Comparison of ENCODE assay signal across 8 cellular contexts in the genomic region with DNA sequence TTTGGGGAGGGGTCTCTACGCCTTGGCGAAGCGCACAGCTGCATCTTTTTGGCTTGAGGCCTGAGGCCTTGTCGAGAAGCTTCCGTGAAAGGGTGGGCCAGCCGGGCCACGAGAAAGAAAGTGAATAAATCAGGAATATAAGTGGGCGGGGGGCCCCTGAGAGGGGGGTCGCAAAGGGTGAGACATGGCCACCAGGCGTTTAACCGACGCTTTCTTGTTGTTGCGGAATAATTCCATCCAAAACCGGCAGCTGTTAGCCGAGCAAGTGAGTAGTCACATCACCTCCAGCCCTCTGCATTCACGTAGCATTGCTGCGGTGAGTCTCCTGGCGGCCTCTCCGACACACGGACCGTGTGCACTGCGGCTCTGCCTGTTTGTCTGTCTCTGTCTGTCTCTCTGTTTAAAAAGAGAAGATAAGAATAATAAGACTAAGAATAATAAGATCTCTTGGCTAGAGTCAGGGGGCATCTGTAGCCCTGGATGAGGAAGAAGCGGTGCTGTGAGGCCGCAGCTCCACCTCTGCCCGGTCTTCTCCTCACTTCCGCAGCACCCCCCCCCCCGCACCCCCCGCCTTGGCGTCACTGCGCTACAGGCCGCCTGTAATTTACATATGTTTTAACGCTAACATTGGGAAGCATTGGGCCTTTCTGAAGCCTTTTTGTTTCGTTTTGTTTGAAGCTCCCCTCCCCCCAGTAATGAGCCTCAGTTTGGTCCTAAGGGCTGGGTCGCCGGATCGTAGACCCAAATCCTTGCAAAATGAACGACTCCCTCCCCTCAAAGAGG. TPM values are rescaled to one million over a fixed set of nuclear protein-coding genes. Genes with fewer than 3 reads are reported as not detected.
DNase-seq lines count a peak whose midpoint lies in the region; ATAC-seq and TF ChIP-seq lines count a peak whose summit lies in the region.

No MANE protein-coding gene starts in this region.

- TF ChIP-seq EP300 in gastroesophageal sphincter (IDR thresholded peaks at IDR 0.05) = no peak
- TF ChIP-seq EP300 in upper lobe of left lung (IDR thresholded peaks at IDR 0.05) = no peak

- ATAC-seq in gastroesophageal sphincter (no peak), upper lobe of left lung (ENCODE audit: low FRiP score in 2 of 2) (peak; percentile 59 to 83)

- peaks cover 59% of the 10 kb centered on the region for H3K79me2 ChIP-seq in neural progenitor cell (ENCODE audit: low read depth)

- no peaks in the 10 kb centered on the region for H3K9me3 Mint-ChIP-seq in activated naive CD4-positive, alpha-beta T cell treated with anti-CD3 and anti-CD28 coated beads, Interleukin-2, amount 50 U/mL, for 24 hours
- H3K9me3 Mint-ChIP-seq in neural progenitor cell = no peaks in the 10 kb centered on the region

- H3K36me3 ChIP-seq in SJSA1 = peaks cover 50% of the 10 kb centered on the region
- H3K36me3 ChIP-seq in gastroesophageal sphincter = no peaks in the 10 kb centered on the region
- H3K36me3 ChIP-seq in neural progenitor cell = no peaks in the 10 kb centered on the region
- H3K36me3 ChIP-seq in upper lobe of left lung = peaks cover 0 to 3% (median 0%) of the 10 kb centered on the region in 4 donors

- H3K4me3 ChIP-seq in HL-60 (replicated peaks; ENCODE audit: insufficient read depth, low read length) = peak overlapping the region; percentile 100
- H3K4me3 ChIP-seq in SJSA1 = peak overlapping the region; percentile 75
- H3K4me3 ChIP-seq in gastroesophageal sphincter = peak overlapping the region; percentile 71 to 97
- peak overlapping the region; percentile 85 for H3K4me3 ChIP-seq in neural progenitor cell
- H3K4me3 ChIP-seq in upper lobe of left lung = peak overlapping the region; percentile 81 to 99 (median 96)

- H2AFZ ChIP-seq in neural progenitor cell (replicated peaks) = no peak overlapping the region

- TF ChIP-seq CTCF in HL-60 (IDR thresholded peaks at IDR 0.05; ENCODE audit: insufficient read depth, low read length) = no peak
- peak in 1 of 4 experiments; percentile 24 for TF ChIP-seq CTCF in gastroesophageal sphincter (IDR thresholded peaks at IDR 0.05)
- no peak for TF ChIP-seq CTCF in neural progenitor cell (IDR thresholded peaks at IDR 0.05)
- TF ChIP-seq CTCF in upper lobe of left lung (IDR thresholded peaks at IDR 0.05) = peak in 1 of 6 experiments; percentile 11

- peak overlapping the region; percentile 99 for H3K4me3 Mint-ChIP-seq in activated naive CD4-positive, alpha-beta T cell treated with anti-CD3 and anti-CD28 coated beads, Interleukin-2, amount 50 U/mL, for 24 hours
- H3K4me3 Mint-ChIP-seq in neural progenitor cell = peak overlapping the region; percentile 97

- DNase-seq in CD1c-positive myeloid dendritic cell (ENCODE audit: extremely low spot score) (peak; percentile 84), GM19240 (ENCODE audit: insufficient read length, low spot score) (peak; percentile 78), HL-60 (ENCODE audit: low read depth in 1 of 2, low spot score in 1 of 2) (peak; percentile 63 to 67), SJSA1 (ENCODE audit: low read depth in 1 of 2, low spot score in 2 of 2) (peak in 1 of 2 experiments; percentile 90), neural progenitor cell (ENCODE audit: low spot score) (peak; percentile 73), upper lobe of left lung (peak; percentile 70 to 75)

- no peak for TF ChIP-seq POLR2A in gastroesophageal sphincter (IDR thresholded peaks at IDR 0.05)
- TF ChIP-seq POLR2A in upper lobe of left lung (IDR thresholded peaks at IDR 0.05) = peak in 3 of 4 donors; percentile 39 to 67 (median 64)

- H3K9me3 ChIP-seq in SJSA1 (replicated peaks) (no peaks in the 10 kb centered on the region), gastroesophageal sphincter (no peaks in the 10 kb centered on the region), neural progenitor cell (ENCODE audit: low read depth) (no peaks in the 10 kb centered on the region), upper lobe of left lung (no peaks in the 10 kb centered on the region)

- 0% methylated on average over 14 to 34 of the region's 37 CpGs for WGBS in gastroesophageal sphincter (ENCODE audit: low coverage in 1 of 2), 2 donors
- WGBS in upper lobe of left lung, 2 donors = 0 to 1% methylated on average over 37 of the region's 37 CpGs

- peak overlapping the region; percentile 91 for H3K27ac ChIP-seq in HL-60 (replicated peaks)
- H3K27ac ChIP-seq in SJSA1 = peak overlapping the region; percentile 85
- H3K27ac ChIP-seq in gastroesophageal sphincter = peak overlapping the region; percentile 83 to 94 (median 92)
- peak overlapping the region; percentile 71 for H3K27ac ChIP-seq in neural progenitor cell
- peak overlapping the region; percentile 89 to 93 (median 92) for H3K27ac ChIP-seq in upper lobe of left lung

- peak overlapping the region; percentile 95 for H3K4me2 ChIP-seq in neural progenitor cell

- H3K9ac ChIP-seq in neural progenitor cell = peak overlapping the region; percentile 92

- peaks cover 26% of the 10 kb centered on the region for H3K4me1 ChIP-seq in SJSA1 (replicated peaks)
- H3K4me1 ChIP-seq in gastroesophageal sphincter = peaks cover 3 to 80% (median 29%) of the 10 kb centered on the region in 3 donors
- peaks cover 36% of the 10 kb centered on the region for H3K4me1 ChIP-seq in neural progenitor cell
- H3K4me1 ChIP-seq in upper lobe of left lung = peaks cover 35 to 53% (median 41%) of the 10 kb centered on the region in 4 donors

- H3K27ac Mint-ChIP-seq in activated naive CD4-positive, alpha-beta T cell treated with anti-CD3 and anti-CD28 coated beads, Interleukin-2, amount 50 U/mL, for 24 hours = peak overlapping the region; percentile 99
- H3K27ac Mint-ChIP-seq in neural progenitor cell = peak overlapping the region; percentile 94

- peaks cover 4% of the 10 kb centered on the region for H3K36me3 Mint-ChIP-seq in activated naive CD4-positive, alpha-beta T cell treated with anti-CD3 and anti-CD28 coated beads, Interleukin-2, amount 50 U/mL, for 24 hours
- H3K36me3 Mint-ChIP-seq in neural progenitor cell = no peaks in the 10 kb centered on the region

- H3K27me3 ChIP-seq in HL-60 (ENCODE audit: insufficient read depth, poor library complexity, severe bottlenecking) = no peaks in the 10 kb centered on the region
- no peaks in the 10 kb centered on the region for H3K27me3 ChIP-seq in SJSA1 (replicated peaks)
- no peaks in the 10 kb centered on the region for H3K27me3 ChIP-seq in gastroesophageal sphincter
- H3K27me3 ChIP-seq in neural progenitor cell = peaks cover 15% of the 10 kb centered on the region
- H3K27me3 ChIP-seq in upper lobe of left lung = no peaks in the 10 kb centered on the region

- H3F3A ChIP-seq in neural progenitor cell (ENCODE audit: low read depth) = peaks cover 40% of the 10 kb centered on the region

- H3K27me3 Mint-ChIP-seq in activated naive CD4-positive, alpha-beta T cell treated with anti-CD3 and anti-CD28 coated beads, Interleukin-2, amount 50 U/mL, for 24 hours = no peaks in the 10 kb centered on the region
- H3K27me3 Mint-ChIP-seq in neural progenitor cell (ENCODE audit: insufficient read depth, low read depth) = peaks cover 8% of the 10 kb centered on the region

- H3K4me1 Mint-ChIP-seq in activated naive CD4-positive, alpha-beta T cell treated with anti-CD3 and anti-CD28 coated beads, Interleukin-2, amount 50 U/mL, for 24 hours = peaks cover 31% of the 10 kb centered on the region
- peaks cover 19% of the 10 kb centered on the region for H3K4me1 Mint-ChIP-seq in neural progenitor cell

- peaks cover 46% of the 10 kb centered on the region for H4K20me1 ChIP-seq in neural progenitor cell (ENCODE audit: low read depth)

RNA-seq across cellular contexts. Expression of gene STX16, which starts 0.9 kb away (rescaled TPM):
- total RNA-seq in SJSA1 (2014; rRNA removed; shearing (Covaris generic)) = 26.2 and 32.7 TPM in 2 replicates
- total RNA-seq in gastroesophageal sphincter (10 to 100 TPM; 26.1 to 90.4 (median 47.8) TPM), neural progenitor cell (ENCODE audit: low replicate concordance) (41.2 and 46.6 TPM in 2 replicates), upper lobe of left lung (100 to 1,000 TPM in 1 of 6 donors, 10 to 100 TPM in 5; 42.1 to 469 (median 64.7) TPM)

RNA-seq across cellular contexts. Expression of gene NPEPL1, which starts 40.6 kb away (rescaled TPM):
- total RNA-seq in SJSA1 (2014; rRNA removed; shearing (Covaris generic)) = 6.8 and 7.7 TPM in 2 replicates
- 10 to 100 TPM; 24.3 to 57.3 (median 36.9) TPM for total RNA-seq in gastroesophageal sphincter
- total RNA-seq in neural progenitor cell (ENCODE audit: low replicate concordance) = 10.9 and 29.4 TPM in 2 replicates
- total RNA-seq in upper lobe of left lung = 100 to 1,000 TPM in 1 of 6 donors, 10 to 100 TPM in 5; 19.4 to 198 (median 50.9) TPM

Comparison
In these comparisons a context has a peak if more than half of its experiments do, and no peak if none do; other contexts are left out.
1. POLR2A ChIP-seq: peak in upper lobe of left lung (3 of 4); none in gastroesophageal sphincter (0 of 2).
2. Peak in every context shown above with its lines, with median percentiles within 50 percentile points of each other: H3K27ac ChIP-seq and H3K4me3 ChIP-seq.